Comparison of ENCODE assay signal across 8 cellular contexts in genomic region chr22:36156515-36157419, GRCh38. TPM values are rescaled to one million over a fixed set of nuclear protein-coding genes. Genes with fewer than 3 reads are reported as not detected.
DNase-seq lines count a peak whose midpoint lies in the region; ATAC-seq and TF ChIP-seq lines count a peak whose summit lies in the region.

No MANE protein-coding gene starts in this region.

- H3K4me1 ChIP-seq in foreskin keratinocyte: no peaks in the 10 kb centered on the region
- peaks cover 12 to 18% of the 10 kb centered on the region in 2 donors for H3K4me1 ChIP-seq in neuronal stem cell (ENCODE audit: control insufficient read depth in 2 of 2, insufficient read depth in 1 of 2, low read depth in 1 of 2, low read length in 2 of 2)
- H3K4me1 ChIP-seq in stomach smooth muscle (ENCODE audit: control insufficient read depth, insufficient read depth, low read length): peaks cover 46% of the 10 kb centered on the region

- H3K9me3 ChIP-seq in neuronal stem cell (replicated peaks in 1 of 2; ENCODE audit: control insufficient read depth in 2 of 2, insufficient read depth in 1 of 2, low read depth in 1 of 2, low read length in 2 of 2): no peaks in the 10 kb centered on the region
- no peaks in the 10 kb centered on the region for H3K9me3 ChIP-seq in stomach smooth muscle (ENCODE audit: control insufficient read depth in 2 of 2, low read length in 2 of 2)

- peak overlapping the region; percentile 90 for H2AFZ ChIP-seq in neuronal stem cell (ENCODE audit: low read length)

- no peak overlapping the region for H4K8ac ChIP-seq in neuronal stem cell (ENCODE audit: low read depth, low read length)

- no peak overlapping the region for H3K4ac ChIP-seq in neuronal stem cell (ENCODE audit: low read length)

- no CpG with 5 or more reads among the region's 15 CpGs for WGBS in neuronal stem cell (ENCODE audit: extremely low coverage in 2 of 2, insufficient read length in 2 of 2, insufficient replicate concordance in 1 of 2), 2 donors

- no peak overlapping the region for H3K14ac ChIP-seq in neuronal stem cell (ENCODE audit: low read length)

- H3K36me3 ChIP-seq in neuronal stem cell (replicated peaks in 1 of 2; ENCODE audit: control insufficient read depth in 2 of 2, insufficient read depth in 2 of 2, low read length in 2 of 2) (no peaks in the 10 kb centered on the region), stomach smooth muscle (ENCODE audit: control insufficient read depth in 2 of 2, insufficient read depth in 2 of 2, low read length in 2 of 2) (peaks cover 0 to 3% of the 10 kb centered on the region in 2 donors)

- no peak overlapping the region for H2BK12ac ChIP-seq in neuronal stem cell (ENCODE audit: low read length)

- ATAC-seq in foreskin keratinocyte (peak; percentile 61), GM19351 (IDR thresholded peaks at IDR 0.05; ENCODE audit: unreplicated experiment) (no peak)

- TF ChIP-seq CTCF in foreskin keratinocyte (conservative IDR thresholded peaks at IDR 0.05): no peak

- H2AK5ac ChIP-seq in neuronal stem cell (ENCODE audit: low read depth, low read length): no peak overlapping the region

- H2BK120ac ChIP-seq in neuronal stem cell (ENCODE audit: low read depth, low read length): no peak overlapping the region

- H3K27ac ChIP-seq in foreskin keratinocyte (peak overlapping the region; percentile 83), neuronal stem cell (replicated peaks; ENCODE audit: low read length) (no peak overlapping the region), stomach smooth muscle (ENCODE audit: low read length) (peak overlapping the region; percentile 85)

- H3K9ac ChIP-seq in neuronal stem cell (ENCODE audit: low read depth, low read length, poor library complexity): no peak overlapping the region
- peak overlapping the region; percentile 59 to 82 for H3K9ac ChIP-seq in stomach smooth muscle (ENCODE audit: low read length in 2 of 2)

- no peaks in the 10 kb centered on the region for H3K27me3 ChIP-seq in foreskin keratinocyte
- H3K27me3 ChIP-seq in neuronal stem cell (ENCODE audit: control insufficient read depth in 3 of 3, insufficient read depth in 3 of 3, low read depth in 1 of 3, low read length in 3 of 3): peaks cover 0 to 6% (median 0%) of the 10 kb centered on the region in 3 experiments
- H3K27me3 ChIP-seq in stomach smooth muscle (ENCODE audit: control insufficient read depth in 1 of 2, insufficient read depth in 2 of 2, low read length in 2 of 2): no peaks in the 10 kb centered on the region

- H3K18ac ChIP-seq in neuronal stem cell (ENCODE audit: low read length): peak overlapping the region; percentile 36

- H3K4me3 ChIP-seq in neuronal stem cell (ENCODE audit: low read length in 2 of 2): peak overlapping the region in 1 of 2 donors; percentile 13
- peak overlapping the region; percentile 44 to 76 for H3K4me3 ChIP-seq in stomach smooth muscle (ENCODE audit: low read length in 2 of 2)

- no peaks in the 10 kb centered on the region for H3K79me1 ChIP-seq in neuronal stem cell (ENCODE audit: low read depth, low read length)

- H2BK15ac ChIP-seq in neuronal stem cell (ENCODE audit: low read length): no peak overlapping the region

- H2BK5ac ChIP-seq in neuronal stem cell (ENCODE audit: low read length): no peak overlapping the region

- no peak overlapping the region for H4K91ac ChIP-seq in neuronal stem cell (ENCODE audit: low read depth, low read length, poor library complexity)

- DNase-seq in GM04504 (ENCODE audit: low read depth) (peak; percentile 66), RPMI7951 (ENCODE audit: low read depth) (peak; percentile 85), foreskin keratinocyte (peak; percentile 17 to 45), neuronal stem cell (ENCODE audit: low spot score) (no peak), NCI-H1092 treated with DMSO at 0.1 percent for 48 hours (lab: John Stamatoyannopoulos, UW) (no peak)
- peak in 3 of 4 experiments; percentile 19 to 51 (median 31) for DNase-seq in activated naive CD4-positive, alpha-beta T cell (lab: John Stamatoyannopoulos, UW)

- no peak overlapping the region for H3K4me2 ChIP-seq in neuronal stem cell (ENCODE audit: insufficient read depth, low read length, poor library complexity, severe bottlenecking)

- no peak overlapping the region for H3K23ac ChIP-seq in neuronal stem cell (ENCODE audit: low read depth, low read length, poor library complexity)

RNA-seq across cellular contexts. Expression of gene APOL3, which starts 3.8 kb away (rescaled TPM):
- 11.1 and 14.1 TPM in 2 replicates for total RNA-seq in RPMI7951 (2014; rRNA removed; shearing (Covaris generic))
- total RNA-seq in foreskin keratinocyte: 0.85 and 0.88 TPM in 2 replicates
- polyA plus RNA-seq in foreskin keratinocyte: 0.25 and 0.54 TPM in 2 replicates
- not detected for polyA plus RNA-seq in neuronal stem cell (2013, experiment 1 of 2)
- polyA plus RNA-seq in neuronal stem cell (2013, experiment 2 of 2): not detected

RNA-seq across cellular contexts. Expression of gene APOL4, which starts 44.8 kb away (rescaled TPM):
- total RNA-seq in RPMI7951 (2014; rRNA removed; shearing (Covaris generic)): 0.20 TPM in 1 of 2 replicates, not detected in the other
- not detected in 2 replicates for total RNA-seq in foreskin keratinocyte
- polyA plus RNA-seq in foreskin keratinocyte: not detected in 2 replicates
- polyA plus RNA-seq in neuronal stem cell (2013, experiment 1 of 2): 0.06 TPM
- 0.08 TPM for polyA plus RNA-seq in neuronal stem cell (2013, experiment 2 of 2)

Comparison
In these comparisons a context has a peak if more than half of its experiments do, and no peak if none do; other contexts are left out.
1. DNase-seq: peak in GM04504 (single experiment), RPMI7951 (single experiment), activated naive CD4-positive, alpha-beta T cell (3 of 4) and foreskin keratinocyte (2 of 2); none in neuronal stem cell (single experiment) and NCI-H1092 treated with DMSO at 0.1 percent for 48 hours (single experiment).